Comparison of ENCODE assay signal across 31 cellular contexts in genomic region chr19:16655727-16656126, GRCh38.
"Had no signal": no experiment of that assay in that cellular context is flagged by ENCODE, and none has a peak within 500 bp of the region (broad histone marks: within the 10 kb centered on the region; RNA-seq: fewer than 3 reads in every experiment).

No MANE protein-coding gene starts in this region.

- H3K9me3 ChIP-seq: ascending aorta, breast epithelium, colonic mucosa, esophagus squamous epithelium, gastroesophageal sphincter, heart right ventricle had no signal

- H3K9me3 Mint-ChIP-seq: activated CD4-positive, alpha-beta memory T cell treated with anti-CD3 and anti-CD28 coated beads, Interleukin-2, amount 10 ng/mL, durations not matched to agents 7 days and 5 days; activated CD4-positive, alpha-beta T cell treated with anti-CD3 and anti-CD28 coated beads, Interleukin-2, amount 10 ng/mL, durations not matched to agents 7 days and 5 days; activated naive CD4-positive, alpha-beta T cell treated with anti-CD3 and anti-CD28 coated beads for 36 hours; activated naive CD4-positive, alpha-beta T cell treated with anti-CD3 and anti-CD28 coated beads, Interleukin-2, amount 50 U/mL, for 24 hours; activated naive CD8-positive, alpha-beta T cell treated with anti-CD3 and anti-CD28 coated beads for 36 hours; activated T-cell treated with anti-CD3 and anti-CD28 coated beads, Interleukin-2, amount 50 U/mL, for 4 hours; activated T-helper 1 cell treated with anti-CD3 and anti-CD28 coated beads, Interleukin-12 subunit alpha, Interleukin-12 subunit beta, Interleukin-2, Interleukin-4 antibody, amounts not matched to agents 30 ng/mL and 10 ng/mL and 1 ng/mL, durations not matched to agents 14 hours and 24 hours and 36 hours; activated T-helper 2 cell treated with anti-CD3 and anti-CD28 coated beads, Interferon-gamma antibody, Interleukin-2, Interleukin-4, amounts not matched to agents 10 μg/mL and 5 μg/mL and 100 μg/mL, durations not matched to agents 14 hours and 24 hours and 36 hours; T-helper 2 cell treated with Interferon-gamma antibody and Interleukin-4, amounts not matched to agents 5 μg/mL and 100 μg/mL, for 36 hours had no signal

- DNase-seq: activated CD4-positive, alpha-beta memory T cell treated with anti-CD3 and anti-CD28 coated beads, Interleukin-2, amount 10 ng/mL, durations not matched to agents 7 days and 5 days; activated CD4-positive, alpha-beta T cell treated with anti-CD3 and anti-CD28 coated beads for 1 hour; activated CD4-positive, alpha-beta T cell treated with anti-CD3 and anti-CD28 coated beads for 4 hours; activated CD4-positive, alpha-beta T cell treated with anti-CD3 and anti-CD28 coated beads, Interleukin-2, amount 10 ng/mL, durations not matched to agents 7 days and 5 days; activated CD4-positive, alpha-beta T cell treated with anti-CD3 and anti-CD28 coated beads, Interleukin-2, amount 50 U/mL, for 4 hours; activated CD8-positive, alpha-beta memory T cell treated with anti-CD3 and anti-CD28 coated beads, Interleukin-2, amount 50 U/mL, for 48 hours; activated effector memory CD4-positive, alpha-beta T cell treated with anti-CD3 and anti-CD28 coated beads, Interleukin-2, amount 50 U/mL, for 16 hours; activated naive CD4-positive, alpha-beta T cell treated with anti-CD3 and anti-CD28 coated beads for 36 hours; activated naive CD8-positive, alpha-beta T cell treated with anti-CD3 and anti-CD28 coated beads for 36 hours; activated T-cell treated with anti-CD3 and anti-CD28 coated beads for 4 hours; activated T-cell treated with anti-CD3 and anti-CD28 coated beads, Interleukin-2, amount 50 U/mL, for 4 hours; central memory CD4-positive, alpha-beta T cell; cerebellar nuclear complex; colonic mucosa; effector CD8-positive, alpha-beta T cell; esophagus squamous epithelium; foreskin melanocyte; heart right ventricle; T-helper 17 cell; T1000 had no signal

- H2AFZ ChIP-seq: hepatocyte had no signal

- H3K4me2 ChIP-seq: hepatocyte had no signal

- H3K27me3 ChIP-seq: ascending aorta, breast epithelium, cardiac muscle cell, colonic mucosa, esophagus squamous epithelium, gastroesophageal sphincter, heart right ventricle, hepatocyte had no signal

- H3K4me3 ChIP-seq: ascending aorta, breast epithelium, cardiac muscle cell, colonic mucosa, esophagus squamous epithelium, gastroesophageal sphincter, heart right ventricle, hepatocyte had no signal

- H3K27ac ChIP-seq: ascending aorta, breast epithelium, cardiac muscle cell, colonic mucosa, epithelial cell of prostate, gastroesophageal sphincter, heart right ventricle, hepatocyte had no signal

- ATAC-seq: activated T-cell treated with anti-CD3 and anti-CD28 coated beads, Interleukin-2, amount 50 U/mL, for 4 hours; gastroesophageal sphincter; heart right ventricle; T-helper 17 cell; WTC11 had no signal

- H3K27ac Mint-ChIP-seq: activated CD4-positive, alpha-beta memory T cell treated with anti-CD3 and anti-CD28 coated beads, Interleukin-2, amount 10 ng/mL, durations not matched to agents 7 days and 5 days; activated CD4-positive, alpha-beta T cell treated with anti-CD3 and anti-CD28 coated beads, Interleukin-2, amount 10 ng/mL, durations not matched to agents 7 days and 5 days; activated naive CD4-positive, alpha-beta T cell treated with anti-CD3 and anti-CD28 coated beads for 36 hours; activated naive CD4-positive, alpha-beta T cell treated with anti-CD3 and anti-CD28 coated beads, Interleukin-2, amount 50 U/mL, for 24 hours; activated T-helper 1 cell treated with anti-CD3 and anti-CD28 coated beads, Interleukin-12 subunit alpha, Interleukin-12 subunit beta, Interleukin-2, Interleukin-4 antibody, amounts not matched to agents 30 ng/mL and 10 ng/mL and 1 ng/mL, durations not matched to agents 14 hours and 24 hours and 36 hours; activated T-helper 2 cell treated with anti-CD3 and anti-CD28 coated beads, Interferon-gamma antibody, Interleukin-2, Interleukin-4, amounts not matched to agents 10 μg/mL and 5 μg/mL and 100 μg/mL, durations not matched to agents 14 hours and 24 hours and 36 hours; T-helper 17 cell; T-helper 2 cell treated with Interferon-gamma antibody and Interleukin-4, amounts not matched to agents 5 μg/mL and 100 μg/mL, for 36 hours; WTC11 had no signal

- H3K27me3 Mint-ChIP-seq: activated CD4-positive, alpha-beta memory T cell treated with anti-CD3 and anti-CD28 coated beads, Interleukin-2, amount 10 ng/mL, durations not matched to agents 7 days and 5 days; activated CD4-positive, alpha-beta T cell treated with anti-CD3 and anti-CD28 coated beads, Interleukin-2, amount 10 ng/mL, durations not matched to agents 7 days and 5 days; activated naive CD4-positive, alpha-beta T cell treated with anti-CD3 and anti-CD28 coated beads, Interleukin-2, amount 50 U/mL, for 24 hours; activated naive CD8-positive, alpha-beta T cell treated with anti-CD3 and anti-CD28 coated beads for 36 hours; T-helper 17 cell had no signal

- H3K4me3 Mint-ChIP-seq: activated CD4-positive, alpha-beta memory T cell treated with anti-CD3 and anti-CD28 coated beads, Interleukin-2, amount 10 ng/mL, durations not matched to agents 7 days and 5 days; activated CD4-positive, alpha-beta T cell treated with anti-CD3 and anti-CD28 coated beads, Interleukin-2, amount 10 ng/mL, durations not matched to agents 7 days and 5 days; activated naive CD4-positive, alpha-beta T cell treated with anti-CD3 and anti-CD28 coated beads for 36 hours; activated naive CD8-positive, alpha-beta T cell treated with anti-CD3 and anti-CD28 coated beads for 36 hours; activated T-cell treated with anti-CD3 and anti-CD28 coated beads, Interleukin-2, amount 50 U/mL, for 4 hours; activated T-helper 1 cell treated with anti-CD3 and anti-CD28 coated beads, Interleukin-12 subunit alpha, Interleukin-12 subunit beta, Interleukin-2, Interleukin-4 antibody, amounts not matched to agents 30 ng/mL and 10 ng/mL and 1 ng/mL, durations not matched to agents 14 hours and 24 hours and 36 hours; T-helper 17 cell; T-helper 2 cell treated with Interferon-gamma antibody and Interleukin-4, amounts not matched to agents 5 μg/mL and 100 μg/mL, for 36 hours; WTC11 had no signal
